In the genomic region with DNA sequence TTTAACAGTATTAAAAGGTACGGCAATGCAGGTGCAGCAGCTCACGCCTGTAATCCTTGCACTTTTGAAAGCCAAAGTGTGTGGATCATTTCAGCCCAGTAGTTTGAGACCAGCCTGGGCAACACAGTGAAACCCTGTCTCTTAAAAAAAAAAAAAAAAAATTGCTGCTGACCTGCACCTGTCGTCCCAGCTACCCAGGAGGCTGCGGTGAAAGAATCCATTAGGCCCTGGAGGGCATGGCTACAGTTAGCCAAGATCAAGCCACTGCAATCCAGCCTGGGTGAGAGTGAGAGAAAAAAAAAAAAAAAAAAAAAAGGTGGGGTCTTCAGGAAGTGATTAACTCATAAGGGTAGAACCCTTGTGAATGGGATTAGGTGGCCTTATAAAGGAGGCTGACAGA, we compare ENCODE assay signal across 26 cellular contexts. TPM values are rescaled to one million over a fixed set of nuclear protein-coding genes. Genes with fewer than 3 reads are reported as not detected.
DNase-seq lines count a peak whose midpoint lies in the region; ATAC-seq and TF ChIP-seq lines count a peak whose summit lies in the region.
"Had no signal": no experiment of that assay in that cellular context is flagged by ENCODE, and none has a peak within 500 bp of the region (broad histone marks: within the 10 kb centered on the region; RNA-seq: fewer than 3 reads in every experiment).

No MANE protein-coding gene starts in this region.

- H4K20me1 ChIP-seq in OCI-LY1 (ENCODE audit: insufficient read depth, low read length): peaks cover 6% of the 10 kb centered on the region

- peaks cover 100% of the 10 kb centered on the region for H3K79me2 ChIP-seq in OCI-LY1 (ENCODE audit: insufficient read depth, low read length)
- H3K79me2 ChIP-seq in mesendoderm (ENCODE audit: control insufficient read depth, insufficient read depth, low read length): peaks cover 66% of the 10 kb centered on the region

- ATAC-seq in Right ventricle myocardium superior (ENCODE audit: poor library complexity) (no peak), GM18498 (IDR thresholded peaks at IDR 0.05; ENCODE audit: unreplicated experiment) (no peak)
- ATAC-seq: lower lobe of right lung, SK-N-SH treated with all-trans-retinoic acid at 6 μM for 48 hours, upper lobe of right lung had no signal

- H4K8ac ChIP-seq in mesendoderm (ENCODE audit: low read depth, low read length): no peak overlapping the region

- no peaks in the 10 kb centered on the region for H3K27me3 Mint-ChIP-seq in activated T-cell treated with anti-CD3 and anti-CD28 coated beads, Interleukin-2, amount 50 U/mL, for 24 hours
- H3K27me3 Mint-ChIP-seq: activated CD4-positive, alpha-beta T cell treated with anti-CD3 and anti-CD28 coated beads, Interleukin-2, amount 10 ng/mL, durations not matched to agents 7 days and 5 days; activated naive CD4-positive, alpha-beta T cell treated with anti-CD3 and anti-CD28 coated beads, Interleukin-2, amount 10 ng/mL, durations not matched to agents 7 days and 5 days; IgD-negative memory B cell had no signal

- TF ChIP-seq CTCF in OCI-LY1 (IDR thresholded peaks at IDR 0.05; ENCODE audit: low read length): no peak
- TF ChIP-seq CTCF in ascending aorta (IDR thresholded peaks at IDR 0.05): no peak

- no peak overlapping the region for H2AFZ ChIP-seq in OCI-LY1 (ENCODE audit: low read length)
- H2AFZ ChIP-seq: GM23248 had no signal

- no peak overlapping the region for H3K4ac ChIP-seq in mesendoderm (ENCODE audit: low read depth, low read length)

- H3K18ac ChIP-seq in mesendoderm (ENCODE audit: low read length): no peak overlapping the region

- no peak for DNase-seq in activated T-cell treated with anti-CD3 and anti-CD28 coated beads, Interleukin-2, amount 50 U/mL, for 24 hours
- no peak for DNase-seq in activated T-cell treated with anti-CD3 and anti-CD28 coated beads for 4 hours
- DNase-seq in mesendoderm: peak; percentile 13
- no peak for DNase-seq in Right ventricle myocardium superior
- DNase-seq in ascending aorta (ENCODE audit: low spot score in 2 of 2): no peak
- DNase-seq in cerebellar cortex (ENCODE audit: low spot score): no peak
- DNase-seq: activated CD4-positive, alpha-beta T cell treated with anti-CD3 and anti-CD28 coated beads, Interleukin-2, amount 10 ng/mL, durations not matched to agents 7 days and 5 days; activated naive CD4-positive, alpha-beta T cell treated with anti-CD3 and anti-CD28 coated beads, Interleukin-2, amount 10 ng/mL, durations not matched to agents 7 days and 5 days; caudate nucleus; dermis blood vessel endothelial cell; GM23248; lower lobe of right lung; NCI-H1092 treated with DMSO at 0.1 percent for 48 hours; NCI-H2081 treated with DMSO at 0.1 percent for 48 hours; NCI-H524; occipital lobe; substantia nigra; T-helper 9 cell; upper lobe of right lung; WERI-Rb-1 had no signal

- WGBS in mesendoderm (ENCODE audit: extremely low coverage, insufficient coverage, low lambda C conversion rate): no CpG with 5 or more reads among the region's 4 CpGs

- H2BK5ac ChIP-seq in mesendoderm (ENCODE audit: low read length): no peak overlapping the region

- no peaks in the 10 kb centered on the region for H3F3A ChIP-seq in OCI-LY1 (ENCODE audit: insufficient read depth, low read length)

- H3K27ac Mint-ChIP-seq in activated T-cell treated with anti-CD3 and anti-CD28 coated beads, Interleukin-2, amount 50 U/mL, for 24 hours: peak overlapping the region; percentile 15
- H3K27ac Mint-ChIP-seq: activated CD4-positive, alpha-beta T cell treated with anti-CD3 and anti-CD28 coated beads, Interleukin-2, amount 10 ng/mL, durations not matched to agents 7 days and 5 days; activated naive CD4-positive, alpha-beta T cell treated with anti-CD3 and anti-CD28 coated beads, Interleukin-2, amount 10 ng/mL, durations not matched to agents 7 days and 5 days had no signal

- H3K27ac ChIP-seq in OCI-LY1 (ENCODE audit: low read depth, low read length, poor library complexity, severe bottlenecking) (peak overlapping the region; percentile 12), mesendoderm (ENCODE audit: low read depth, low read length) (no peak overlapping the region), ascending aorta (no peak overlapping the region)
- H3K27ac ChIP-seq: BLaER1, GM23248, lower lobe of right lung, RWPE1, upper lobe of right lung, WERI-Rb-1 had no signal

- H3K9me3 ChIP-seq in OCI-LY1 (ENCODE audit: low read length) (peaks cover 4% of the 10 kb centered on the region; the same call in 1 of the 2 replicates), ascending aorta (no peaks in the 10 kb centered on the region)
- H3K9me3 ChIP-seq: lower lobe of right lung, upper lobe of right lung had no signal

- no peak overlapping the region for H3K23ac ChIP-seq in mesendoderm (ENCODE audit: low read length)

- no peak overlapping the region; the same call in 1 of the 2 replicates for H3K9ac ChIP-seq in OCI-LY1 (ENCODE audit: low read length)
- H3K9ac ChIP-seq in mesendoderm (ENCODE audit: low read length): no peak overlapping the region
- H3K9ac ChIP-seq: BLaER1, GM23248 had no signal

- H3K79me1 ChIP-seq in mesendoderm (ENCODE audit: low read length): peaks cover 6% of the 10 kb centered on the region

- intact Hi-C loops in Right ventricle myocardium superior (cut with DNase I) (no loop called here), ascending aorta (cut with DNase I) (no loop called here)

- peaks cover 36% of the 10 kb centered on the region for H3K36me3 ChIP-seq in OCI-LY1 (ENCODE audit: insufficient read depth, low read length)
- H3K36me3 ChIP-seq in mesendoderm (ENCODE audit: control insufficient read depth, insufficient read depth, low read length): no peaks in the 10 kb centered on the region
- H3K36me3 ChIP-seq in ascending aorta: no peaks in the 10 kb centered on the region
- H3K36me3 ChIP-seq: lower lobe of right lung, upper lobe of right lung had no signal

- H3K27me3 ChIP-seq in OCI-LY1 (ENCODE audit: insufficient read depth, low read length) (no peaks in the 10 kb centered on the region), mesendoderm (ENCODE audit: insufficient read depth, low read length, poor library complexity) (no peaks in the 10 kb centered on the region), ascending aorta (no peaks in the 10 kb centered on the region)
- H3K27me3 ChIP-seq: BLaER1, upper lobe of right lung had no signal

- peaks cover 73% of the 10 kb centered on the region for H3K4me1 ChIP-seq in OCI-LY1 (ENCODE audit: insufficient read depth, low read length, severe bottlenecking)
- peaks cover 6% of the 10 kb centered on the region for H3K4me1 ChIP-seq in mesendoderm (ENCODE audit: control insufficient read depth, low read depth, low read length)
- peaks cover 0 to 36% of the 10 kb centered on the region in 2 donors for H3K4me1 ChIP-seq in ascending aorta

- peak overlapping the region; percentile 36 for H3K4me2 ChIP-seq in OCI-LY1 (ENCODE audit: low read length)
- no peak overlapping the region for H3K4me2 ChIP-seq in mesendoderm (ENCODE audit: low read length)
- H3K4me2 ChIP-seq: BLaER1 had no signal

- peak overlapping the region; percentile 18 for H3K4me3 ChIP-seq in OCI-LY1 (ENCODE audit: low read depth, low read length, poor library complexity, severe bottlenecking)
- no peak overlapping the region for H3K4me3 ChIP-seq in mesendoderm (ENCODE audit: low read length)
- H3K4me3 ChIP-seq in ascending aorta: no peak overlapping the region
- H3K4me3 ChIP-seq: BLaER1, GM23248, lower lobe of right lung, upper lobe of right lung had no signal

- peaks cover 4% of the 10 kb centered on the region for H3K9me3 Mint-ChIP-seq in activated T-cell treated with anti-CD3 and anti-CD28 coated beads, Interleukin-2, amount 50 U/mL, for 24 hours
- H3K9me3 Mint-ChIP-seq: IgD-negative memory B cell had no signal

- no peak overlapping the region for H4K5ac ChIP-seq in mesendoderm (ENCODE audit: low read length)

- peaks cover 87% of the 10 kb centered on the region for H3K4me1 Mint-ChIP-seq in activated T-cell treated with anti-CD3 and anti-CD28 coated beads, Interleukin-2, amount 50 U/mL, for 24 hours (ENCODE audit: low read depth)

- H3K56ac ChIP-seq in mesendoderm (ENCODE audit: low read length): no peak overlapping the region

- no peak overlapping the region for H2AK5ac ChIP-seq in mesendoderm (ENCODE audit: low read length)

- H3K9me2 ChIP-seq in OCI-LY1 (ENCODE audit: low read depth, low read length): no peaks in the 10 kb centered on the region

- peaks cover 44% of the 10 kb centered on the region for H3K36me3 Mint-ChIP-seq in activated T-cell treated with anti-CD3 and anti-CD28 coated beads, Interleukin-2, amount 50 U/mL, for 24 hours (ENCODE audit: low read depth)
- H3K36me3 Mint-ChIP-seq: IgD-negative memory B cell had no signal

- no peak overlapping the region for H2BK15ac ChIP-seq in mesendoderm (replicated peaks; ENCODE audit: low read depth)

- no peak overlapping the region for H3K4me3 Mint-ChIP-seq in activated T-cell treated with anti-CD3 and anti-CD28 coated beads, Interleukin-2, amount 50 U/mL, for 24 hours
- H3K4me3 Mint-ChIP-seq: activated CD4-positive, alpha-beta T cell treated with anti-CD3 and anti-CD28 coated beads, Interleukin-2, amount 10 ng/mL, durations not matched to agents 7 days and 5 days; activated naive CD4-positive, alpha-beta T cell treated with anti-CD3 and anti-CD28 coated beads, Interleukin-2, amount 10 ng/mL, durations not matched to agents 7 days and 5 days had no signal

- H2BK120ac ChIP-seq in mesendoderm (ENCODE audit: low read depth, low read length): no peak overlapping the region

RNA-seq across cellular contexts. Expression of a gene that starts 12.8 kb away (rescaled TPM):
- 101 TPM for polyA plus RNA-seq in mesendoderm (2013, experiment 1 of 2)
- polyA plus RNA-seq in mesendoderm (2013, experiment 2 of 2): 102 TPM
- 72.1 TPM for total RNA-seq in Right ventricle myocardium superior
- total RNA-seq in ascending aorta: 16.1 TPM
